Comparison of ENCODE assay signal across 9 cellular contexts in genomic region chr4:145299380-145300076, GRCh38.
DNase-seq lines count a peak whose midpoint lies in the region; ATAC-seq and TF ChIP-seq lines count a peak whose summit lies in the region.
"Had no signal": no experiment of that assay in that cellular context is flagged by ENCODE, and none has a peak within 500 bp of the region (broad histone marks: within the 10 kb centered on the region; RNA-seq: fewer than 3 reads in every experiment).

No MANE protein-coding gene starts in this region.

- no peak for TF ChIP-seq EP300 in sigmoid colon (IDR thresholded peaks at IDR 0.05)

- H3K9me3 ChIP-seq in sigmoid colon: no peaks in the 10 kb centered on the region

- TF ChIP-seq CTCF in sigmoid colon (IDR thresholded peaks at IDR 0.05): no peak

- ATAC-seq in GM18870 (IDR thresholded peaks at IDR 0.05; ENCODE audit: unreplicated experiment) (peak; percentile 97), HG03045 (IDR thresholded peaks at IDR 0.05; ENCODE audit: unreplicated experiment) (peak; percentile 90)
- peak; percentile 7 for ATAC-seq in effector memory CD8-positive, alpha-beta T cell (replicated peaks)

- peak; percentile 7 for DNase-seq in T1000 (lab: John Stamatoyannopoulos, UW)
- DNase-seq in effector memory CD8-positive, alpha-beta T cell: no peak
- DNase-seq in stimulated activated CD8-positive, alpha-beta memory T cell treated with anti-CD3 and anti-CD28 coated beads, Interleukin-2, amount 100 ng/mL, for 48 hours (ENCODE audit: low read depth in 2 of 2): peak; percentile 61 to 67
- DNase-seq in NCI-H1417 treated with DMSO at 0.1 percent for 48 hours (lab: John Stamatoyannopoulos, UW): no peak
- DNase-seq in NCI-H524 (lab: John Stamatoyannopoulos, UW): no peak
- DNase-seq in sigmoid colon: no peak

- H3K4me1 Mint-ChIP-seq in effector memory CD8-positive, alpha-beta T cell (ENCODE audit: low read depth in 2 of 2): no peaks in the 10 kb centered on the region

- H3K27ac Mint-ChIP-seq in effector memory CD8-positive, alpha-beta T cell: no peak overlapping the region

- H3K36me3 ChIP-seq in sigmoid colon: no peaks in the 10 kb centered on the region

- intact Hi-C loops in sigmoid colon (cut with DNase I): no loop called here

- H3K4me3 ChIP-seq in sigmoid colon: no peak overlapping the region

- WGBS in sigmoid colon, 2 donors: 48 to 79% methylated on average over 5 of the region's 5 CpGs

- no peak overlapping the region for H3K27ac ChIP-seq in sigmoid colon
- H3K27ac ChIP-seq: parathyroid adenoma had no signal

- no peak overlapping the region for H3K4me3 Mint-ChIP-seq in effector memory CD8-positive, alpha-beta T cell

- H3K27me3 ChIP-seq in sigmoid colon: no peaks in the 10 kb centered on the region

- H3K36me3 Mint-ChIP-seq in effector memory CD8-positive, alpha-beta T cell (ENCODE audit: insufficient read depth): no peaks in the 10 kb centered on the region

- no peaks in the 10 kb centered on the region for H3K4me1 ChIP-seq in sigmoid colon
- H3K4me1 ChIP-seq: parathyroid adenoma had no signal

- no peaks in the 10 kb centered on the region for H3K9me3 Mint-ChIP-seq in effector memory CD8-positive, alpha-beta T cell

- no peak for TF ChIP-seq POLR2A in sigmoid colon (IDR thresholded peaks at IDR 0.05)

- peaks cover 30 to 55% of the 10 kb centered on the region in 2 donors for H3K27me3 Mint-ChIP-seq in effector memory CD8-positive, alpha-beta T cell

Comparison
In these comparisons a context has a peak if more than half of its experiments do, and no peak if none do; other contexts are left out.
1. ATAC-seq: peak in every context shown above with its lines; median percentile 97 in GM18870; 90 in HG03045; 7 in effector memory CD8-positive, alpha-beta T cell.
2. DNase-seq: peak in T1000 (single experiment) and stimulated activated CD8-positive, alpha-beta memory T cell treated with anti-CD3 and anti-CD28 coated beads, Interleukin-2, amount 100 ng/mL, for 48 hours (2 of 2); none in effector memory CD8-positive, alpha-beta T cell (0 of 3), NCI-H1417 treated with DMSO at 0.1 percent for 48 hours (single experiment), NCI-H524 (0 of 2) and sigmoid colon (single experiment).